Comparison of ENCODE assay signal across 16 cellular contexts in genomic region chrX:119695535-119696050, GRCh38. TPM values are rescaled to one million over a fixed set of nuclear protein-coding genes. Genes with fewer than 3 reads are reported as not detected.
DNase-seq lines count a peak whose midpoint lies in the region; TF ChIP-seq lines count a peak whose summit lies in the region.
"Had no signal": no experiment of that assay in that cellular context is flagged by ENCODE, and none has a peak within 500 bp of the region (broad histone marks: within the 10 kb centered on the region; RNA-seq: fewer than 3 reads in every experiment).

No MANE protein-coding gene starts in this region.

- H3K27ac ChIP-seq in H9 (ENCODE audit: insufficient read length, low read depth, low read length): no peak overlapping the region
- H3K27ac ChIP-seq in RWPE1: no peak overlapping the region
- H3K27ac ChIP-seq: HL-60, vagina had no signal

- no peak overlapping the region for H2BK15ac ChIP-seq in H9 (ENCODE audit: low read depth, low read length)

- H3K79me2 ChIP-seq in H9 (ENCODE audit: insufficient read depth, low read length): no peaks in the 10 kb centered on the region; the same call in 1 of the 2 replicates

- H2BK12ac ChIP-seq in H9 (ENCODE audit: insufficient read length, low read depth, low read length): no peak overlapping the region

- no peak overlapping the region for H3K18ac ChIP-seq in H9 (ENCODE audit: insufficient read length, low read depth, low read length)

- peaks cover 22% of the 10 kb centered on the region for H3K23me2 ChIP-seq in H9 (ENCODE audit: insufficient read length, low read depth, low read length, poor library complexity, severe bottlenecking)

- no peak overlapping the region for H3K56ac ChIP-seq in H9 (ENCODE audit: insufficient read length, low read depth, low read length)

- peaks cover 33 to 60% of the 10 kb centered on the region in 2 experiments for H3K4me1 Mint-ChIP-seq in H9
- peaks cover 7% of the 10 kb centered on the region for H3K4me1 Mint-ChIP-seq in activated T-helper 1 cell treated with anti-CD3 and anti-CD28 coated beads, Interleukin-12 subunit alpha, Interleukin-12 subunit beta, Interleukin-2, Interleukin-4 antibody, amounts not matched to agents 30 ng/mL and 10 ng/mL and 1 ng/mL, durations not matched to agents 14 hours and 24 hours and 36 hours (ENCODE audit: low read depth)
- peaks cover 43% of the 10 kb centered on the region for H3K4me1 Mint-ChIP-seq in nephron progenitor cell

- no peaks in the 10 kb centered on the region for H3K79me1 ChIP-seq in H9 (ENCODE audit: insufficient read depth, low read depth, low read length, poor library complexity, severe bottlenecking)

- CTCF ChIA-PET in RWPE1 (lab: Yijun Ruan, JAX): no interaction called here

- H4K8ac ChIP-seq in H9 (replicated peaks; ENCODE audit: insufficient read length, low read depth, low read length): no peak overlapping the region

- WGBS in H9 (ENCODE audit: extremely low coverage, insufficient read length, low lambda C conversion rate): 100% methylated on average over 2 of the region's 12 CpGs

- no peak for DNase-seq in H9
- no peak for DNase-seq in activated T-helper 1 cell treated with anti-CD3 and anti-CD28 coated beads, Interleukin-12 subunit alpha, Interleukin-12 subunit beta, Interleukin-2, Interleukin-4 antibody, amounts not matched to agents 30 ng/mL and 10 ng/mL and 1 ng/mL, durations not matched to agents 14 hours and 24 hours and 36 hours (ENCODE audit: low spot score)
- no peak for DNase-seq in nephron progenitor cell
- DNase-seq in NCI-H524 treated with DMSO at 0.1 percent for 48 hours (lab: John Stamatoyannopoulos, UW): no peak
- no peak for DNase-seq in NCI-H187 treated with DMSO at 0.1 percent for 48 hours (lab: John Stamatoyannopoulos, UW)
- DNase-seq in RWPE1 (ENCODE audit: low spot score): no peak
- DNase-seq: activated CD4-positive, alpha-beta T cell treated with anti-CD3 and anti-CD28 coated beads, Interleukin-2, amount 10 ng/mL, durations not matched to agents 24 days and 14 days; activated CD8-positive, alpha-beta memory T cell treated with anti-CD3 and anti-CD28 coated beads, Interleukin-2, amount 50 U/mL, for 48 hours; activated naive CD4-positive, alpha-beta T cell treated with Interleukin-2 at 50 U/mL for 16 hours; NCI-H1105; stimulated activated CD4-positive, alpha-beta T cell treated with anti-CD3 and anti-CD28 coated beads, Interleukin-2, amount 100 ng/mL, for 48 hours had no signal

- no peak overlapping the region for H2AK5ac ChIP-seq in H9 (ENCODE audit: insufficient read length, low read length)

- H3K4me3 Mint-ChIP-seq in H9 (no peak overlapping the region), nephron progenitor cell (peak overlapping the region; percentile 84)
- H3K4me3 Mint-ChIP-seq in activated T-helper 1 cell treated with anti-CD3 and anti-CD28 coated beads, Interleukin-12 subunit alpha, Interleukin-12 subunit beta, Interleukin-2, Interleukin-4 antibody, amounts not matched to agents 30 ng/mL and 10 ng/mL and 1 ng/mL, durations not matched to agents 14 hours and 24 hours and 36 hours: peak overlapping the region; percentile 33
- H3K4me3 Mint-ChIP-seq: activated CD4-positive, alpha-beta T cell treated with anti-CD3 and anti-CD28 coated beads, Interleukin-2, amount 10 ng/mL, durations not matched to agents 24 days and 14 days had no signal

- TF ChIP-seq CTCF in H9 (conservative IDR thresholded peaks at IDR 0.05) (no peak), nephron progenitor cell (IDR thresholded peaks at IDR 0.05) (no peak), RWPE1 (conservative IDR thresholded peaks at IDR 0.05; ENCODE audit: low read depth) (no peak)

- H3K9ac ChIP-seq in ES-I3 (ENCODE audit: low read depth, low read length) (peak overlapping the region; percentile 92; the same call in 1 of the 2 replicates), H9 (ENCODE audit: extremely low read depth, insufficient read length, low read length) (no peak overlapping the region)

- no peaks in the 10 kb centered on the region for H4K20me1 ChIP-seq in H9 (ENCODE audit: control insufficient read depth, insufficient read depth, insufficient read length)

- no peak overlapping the region for H3K23ac ChIP-seq in H9 (ENCODE audit: insufficient read length, low read depth, low read length)

- peaks cover 74 to 81% of the 10 kb centered on the region in 2 experiments for H3K9me3 Mint-ChIP-seq in H9
- no peaks in the 10 kb centered on the region for H3K9me3 Mint-ChIP-seq in activated T-helper 1 cell treated with anti-CD3 and anti-CD28 coated beads, Interleukin-12 subunit alpha, Interleukin-12 subunit beta, Interleukin-2, Interleukin-4 antibody, amounts not matched to agents 30 ng/mL and 10 ng/mL and 1 ng/mL, durations not matched to agents 14 hours and 24 hours and 36 hours
- H3K9me3 Mint-ChIP-seq in nephron progenitor cell: peaks cover 68% of the 10 kb centered on the region
- H3K9me3 Mint-ChIP-seq: activated CD4-positive, alpha-beta T cell treated with anti-CD3 and anti-CD28 coated beads, Interleukin-2, amount 10 ng/mL, durations not matched to agents 24 days and 14 days had no signal

- H3K27ac Mint-ChIP-seq in H9 (no peak overlapping the region; a peak in 1 of 7 replicates), nephron progenitor cell (no peak overlapping the region)
- H3K27ac Mint-ChIP-seq in activated T-helper 1 cell treated with anti-CD3 and anti-CD28 coated beads, Interleukin-12 subunit alpha, Interleukin-12 subunit beta, Interleukin-2, Interleukin-4 antibody, amounts not matched to agents 30 ng/mL and 10 ng/mL and 1 ng/mL, durations not matched to agents 14 hours and 24 hours and 36 hours: peak overlapping the region; percentile 61
- H3K27ac Mint-ChIP-seq: progenitor cell of endocrine pancreas had no signal

- POLR2A ChIA-PET in RWPE1 (lab: Yijun Ruan, JAX; ENCODE audit: low non-redundant PET): no interaction called here

- intact Hi-C loops in activated T-helper 1 cell treated with anti-CD3 and anti-CD28 coated beads, Interleukin-12 subunit alpha, Interleukin-12 subunit beta, Interleukin-2, Interleukin-4 antibody, amounts not matched to agents 30 ng/mL and 10 ng/mL and 1 ng/mL, durations not matched to agents 14 hours and 24 hours and 36 hours (cut with micrococcal nuclease): no loop called here

- H3K36me3 ChIP-seq in ES-I3 (ENCODE audit: insufficient read depth, low read length): no peaks in the 10 kb centered on the region
- H3K36me3 ChIP-seq: HAP-1, vagina had no signal

- H3T11ph ChIP-seq in H9 (ENCODE audit: low read length): no peak overlapping the region

- H3K36me3 Mint-ChIP-seq in H9 (ENCODE audit: insufficient read depth in 1 of 3, low read depth in 3 of 3) (peaks cover 0 to 13% (median 8%) of the 10 kb centered on the region in 3 experiments; a peak in 5 of 7 replicates), nephron progenitor cell (ENCODE audit: low read depth) (no peaks in the 10 kb centered on the region)
- no peaks in the 10 kb centered on the region for H3K36me3 Mint-ChIP-seq in activated T-helper 1 cell treated with anti-CD3 and anti-CD28 coated beads, Interleukin-12 subunit alpha, Interleukin-12 subunit beta, Interleukin-2, Interleukin-4 antibody, amounts not matched to agents 30 ng/mL and 10 ng/mL and 1 ng/mL, durations not matched to agents 14 hours and 24 hours and 36 hours (ENCODE audit: low read depth)

- no peak overlapping the region for H2BK20ac ChIP-seq in H9 (ENCODE audit: low read depth, low read length, poor library complexity, severe bottlenecking)

- peak overlapping the region; percentile 16 for H3K4me2 ChIP-seq in H9 (ENCODE audit: insufficient read depth, insufficient read length, low read length)

- H3K9me3 ChIP-seq in ES-I3 (ENCODE audit: control insufficient read depth, insufficient read depth, low read length): no peaks in the 10 kb centered on the region
- peaks cover 31% of the 10 kb centered on the region for H3K9me3 ChIP-seq in H9 (ENCODE audit: control insufficient read depth, low read depth, low read length)
- H3K9me3 ChIP-seq: HAP-1, vagina had no signal

- H3K27me3 ChIP-seq in H9 (ENCODE audit: insufficient read depth, low read length): no peaks in the 10 kb centered on the region; the same call in 1 of the 2 replicates
- H3K27me3 ChIP-seq: vagina had no signal

- H3K4me1 ChIP-seq in ES-I3 (ENCODE audit: insufficient read depth, low read length): peaks cover 21% of the 10 kb centered on the region
- peaks cover 7% of the 10 kb centered on the region; the same call in 1 of the 2 replicates for H3K4me1 ChIP-seq in H9 (ENCODE audit: insufficient read depth, low read length)

- H3K27me3 Mint-ChIP-seq in H9 (ENCODE audit: low read depth): peaks cover 31% of the 10 kb centered on the region
- H3K27me3 Mint-ChIP-seq in activated T-helper 1 cell treated with anti-CD3 and anti-CD28 coated beads, Interleukin-12 subunit alpha, Interleukin-12 subunit beta, Interleukin-2, Interleukin-4 antibody, amounts not matched to agents 30 ng/mL and 10 ng/mL and 1 ng/mL, durations not matched to agents 14 hours and 24 hours and 36 hours (ENCODE audit: insufficient read depth): peaks cover 2% of the 10 kb centered on the region
- H3K27me3 Mint-ChIP-seq in nephron progenitor cell (ENCODE audit: low read depth, poor library complexity): peaks cover 9% of the 10 kb centered on the region
- H3K27me3 Mint-ChIP-seq: activated CD4-positive, alpha-beta T cell treated with anti-CD3 and anti-CD28 coated beads, Interleukin-2, amount 10 ng/mL, durations not matched to agents 24 days and 14 days had no signal

- H2AFZ ChIP-seq in H9 (ENCODE audit: low read length): no peak overlapping the region

- no peak overlapping the region for H3K4ac ChIP-seq in H9 (ENCODE audit: low read depth, low read length)

- no peak overlapping the region for H4K5ac ChIP-seq in H9 (ENCODE audit: insufficient read length, low read depth, low read length)

- H2BK120ac ChIP-seq in H9 (ENCODE audit: low read depth, low read length, poor library complexity, severe bottlenecking): no peak overlapping the region

- H2BK5ac ChIP-seq in H9 (ENCODE audit: insufficient read length, low read length): no peak overlapping the region

- H4K91ac ChIP-seq in H9 (ENCODE audit: insufficient read length, low read depth, low read length): no peak overlapping the region

- H3K14ac ChIP-seq in H9 (ENCODE audit: insufficient read depth, low read length): no peak overlapping the region

RNA-seq across cellular contexts. Expression of gene SEPTIN6, which starts 2.6 kb away (rescaled TPM):
- total RNA-seq in H9 (2021): 22.9 and 23.1 TPM in 2 replicates
- 159 and 172 TPM in 2 replicates for total RNA-seq in activated T-helper 1 cell treated with anti-CD3 and anti-CD28 coated beads, Interleukin-12 subunit alpha, Interleukin-12 subunit beta, Interleukin-2, Interleukin-4 antibody, amounts not matched to agents 30 ng/mL and 10 ng/mL and 1 ng/mL, durations not matched to agents 14 hours and 24 hours and 36 hours

Comparison
In these comparisons a context has a peak if more than half of its experiments do, and no peak if none do; other contexts are left out.
1. H3K4me3 Mint-ChIP-seq: peak in activated T-helper 1 cell treated with anti-CD3 and anti-CD28 coated beads, Interleukin-12 subunit alpha, Interleukin-12 subunit beta, Interleukin-2, Interleukin-4 antibody, amounts not matched to agents 30 ng/mL and 10 ng/mL and 1 ng/mL, durations not matched to agents 14 hours and 24 hours and 36 hours (single experiment) and nephron progenitor cell (single experiment); none in H9 (0 of 2).